1 cellular context compared by ENCODE assay signal in the genomic region with DNA sequence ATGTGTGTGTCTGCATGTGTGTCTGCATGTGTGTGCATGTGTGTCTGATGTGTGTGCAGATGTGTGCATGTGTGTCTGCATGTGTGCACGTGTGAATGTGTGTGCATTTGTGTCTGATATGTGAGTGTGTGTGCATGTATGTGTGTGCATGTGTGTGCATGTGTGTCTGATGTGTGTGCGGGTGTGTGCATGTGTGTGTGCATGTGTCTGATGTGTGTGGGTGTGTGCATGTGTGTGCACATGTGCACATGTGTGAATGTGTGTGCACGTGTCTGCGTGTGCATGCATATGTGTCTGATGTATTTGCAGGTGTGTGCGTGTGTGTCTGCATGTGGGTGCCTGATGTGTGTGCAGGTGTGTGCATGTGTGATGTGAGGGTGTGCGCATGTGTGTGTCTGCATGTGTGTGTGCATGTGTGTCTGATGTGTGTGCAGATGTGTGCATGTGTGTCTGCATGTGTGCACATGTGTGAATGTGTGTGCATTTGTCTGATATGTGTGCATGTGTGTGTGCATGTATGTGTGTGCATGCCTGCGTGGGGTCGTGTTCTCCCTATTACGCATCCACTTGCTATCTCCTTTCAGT.
TF ChIP-seq lines count a peak whose summit lies in the region.

No MANE protein-coding gene starts in this region.

TF ChIP-seq in endothelial cell of umbilical vein, 7 proteins besides CTCF, POLR2A, EP300 and RAD21:
- TF ChIP-seq, protein P1, sequence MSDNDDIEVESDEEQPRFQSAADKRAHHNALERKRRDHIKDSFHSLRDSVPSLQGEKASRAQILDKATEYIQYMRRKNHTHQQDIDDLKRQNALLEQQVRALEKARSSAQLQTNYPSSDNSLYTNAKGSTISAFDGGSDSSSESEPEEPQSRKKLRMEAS (IDR thresholded peaks at IDR 0.05; ENCODE audit: insufficient read depth, insufficient read length), result peak; percentile 23
- TF ChIP-seq MYC (IDR thresholded peaks at IDR 0.05; ENCODE audit: low read depth, low read length), result no peak
